In genomic region chr6:29818892-29819291, GRCh38 we compare ENCODE assay signal across 12 cellular contexts. TPM values are rescaled to one million over a fixed set of nuclear protein-coding genes. Genes with fewer than 3 reads are reported as not detected.
"Had no signal": no experiment of that assay in that cellular context is flagged by ENCODE, and none has a peak within 500 bp of the region (broad histone marks: within the 10 kb centered on the region; RNA-seq: fewer than 3 reads in every experiment).

No MANE protein-coding gene starts in this region.

- H3K36me3 ChIP-seq: HAP-1 had no signal

- H3K9ac ChIP-seq: GM23248 had no signal

- DNase-seq: GM23248, GOT3, H7, H9, HCEC 1CT, HFFc6 had no signal

- H3K4me2 ChIP-seq: GM23338 had no signal

- FAIRE-seq: H1, H54 had no signal

- H2AFZ ChIP-seq: GM23248, GM23338 had no signal

- H3K9me3 ChIP-seq: HAP-1 had no signal

- H3K4me3 ChIP-seq: GM23248, GM23338, HAP-1 had no signal

- H3K4me1 ChIP-seq: HAP-1 had no signal

- H3K27ac ChIP-seq: GM23248 had no signal

- ATAC-seq: GM23338, HCT116 had no signal

RNA-seq across cellular contexts. Expression of gene HLA-G, which starts 8.7 kb away (rescaled TPM):
- total RNA-seq: GM23248, H4 had no signal
